Comparison of ENCODE assay signal across 1 cellular context in genomic region chr11:2202900-2203439, GRCh38.
TF ChIP-seq lines count a peak whose summit lies in the region.

No MANE protein-coding gene starts in this region.

TF ChIP-seq in HCT116, 20 proteins besides CTCF, POLR2A, EP300 and RAD21 (continued from another document):
- TF ChIP-seq ZBTB33 (IDR thresholded peaks at IDR 0.05; ENCODE audit: extremely low read depth, insufficient replicate concordance, low read length) (no peak), TCF7L2 (IDR thresholded peaks at IDR 0.05; ENCODE audit: borderline replicate concordance, extremely low read depth, insufficient read depth, insufficient read length) (peak; percentile 16)
